ENCODE assay signal across 8 cellular contexts in genomic region chr11:115869780-115870431, GRCh38.
DNase-seq lines count a peak whose midpoint lies in the region; ATAC-seq and TF ChIP-seq lines count a peak whose summit lies in the region.

No MANE protein-coding gene starts in this region.

- peak; percentile 78 for ATAC-seq in GM19372 (IDR thresholded peaks at IDR 0.05; ENCODE audit: low read depth, unreplicated experiment)
- peak; percentile 80 for ATAC-seq in HG03342 (IDR thresholded peaks at IDR 0.05; ENCODE audit: unreplicated experiment)

- 49% methylated on average over 5 of the region's 5 CpGs for WGBS in suprapubic skin

- no peak overlapping the region for H3K9ac ChIP-seq in NT2/D1 (ENCODE audit: insufficient read length, low read depth)

- DNase-seq in Daoy (ENCODE audit: low read depth), result peak; percentile 84
- DNase-seq in NT2/D1 (ENCODE audit: low read depth, low spot score), result peak; percentile 57
- DNase-seq in glomerular visceral epithelial cell (ENCODE audit: extremely low spot score), result peak; percentile 62
- no peak for DNase-seq in suprapubic skin (ENCODE audit: low spot score in 2 of 2)
- DNase-seq in stimulated activated naive CD4-positive, alpha-beta T cell treated with Interleukin-2 at 50 U/mL for 16 hours (lab: John Stamatoyannopoulos, UW), result no peak
- DNase-seq in C1 segment of cervical spinal cord (lab: John Stamatoyannopoulos, UW), result no peak

- H3K27ac ChIP-seq in suprapubic skin, result no peak overlapping the region

- peak in 1 of 2 donors; percentile 37 for TF ChIP-seq CTCF in suprapubic skin (IDR thresholded peaks at IDR 0.05)

- H3K36me3 ChIP-seq in NT2/D1 (ENCODE audit: insufficient read depth, insufficient read length, low read length), result no peaks in the 10 kb centered on the region
- H3K36me3 ChIP-seq in suprapubic skin, result no peaks in the 10 kb centered on the region

- H3K27me3 ChIP-seq in NT2/D1 (ENCODE audit: insufficient read depth, insufficient read length) (no peaks in the 10 kb centered on the region), suprapubic skin (no peaks in the 10 kb centered on the region)

- H3K4me1 ChIP-seq in NT2/D1 (ENCODE audit: insufficient read depth, insufficient read length), result peaks cover 3% of the 10 kb centered on the region
- no peaks in the 10 kb centered on the region for H3K4me1 ChIP-seq in suprapubic skin

- no peaks in the 10 kb centered on the region for H3K9me3 ChIP-seq in NT2/D1 (ENCODE audit: insufficient read depth, low read length)
- no peaks in the 10 kb centered on the region for H3K9me3 ChIP-seq in suprapubic skin

- no peak overlapping the region for H3K4me3 ChIP-seq in NT2/D1 (ENCODE audit: insufficient read length, low read depth)
- H3K4me3 ChIP-seq in suprapubic skin, result no peak overlapping the region

- TF ChIP-seq EP300 in suprapubic skin (IDR thresholded peaks at IDR 0.05), result no peak

- TF ChIP-seq POLR2A in suprapubic skin (IDR thresholded peaks at IDR 0.05), result no peak

Comparison
In these comparisons a context has a peak if more than half of its experiments do, and no peak if none do; other contexts are left out.
1. DNase-seq: peak in Daoy (single experiment), NT2/D1 (single experiment) and glomerular visceral epithelial cell (single experiment); none in suprapubic skin (0 of 2), stimulated activated naive CD4-positive, alpha-beta T cell treated with Interleukin-2 at 50 U/mL for 16 hours (single experiment) and C1 segment of cervical spinal cord (0 of 14).